1 cellular context compared by ENCODE assay signal in genomic region chr17:6786618-6787017, GRCh38.
TF ChIP-seq lines count a peak whose summit lies in the region.

No MANE protein-coding gene starts in this region.

TF ChIP-seq in endothelial cell of umbilical vein, 7 proteins besides CTCF, POLR2A, EP300 and RAD21:
- peak; percentile 89 for TF ChIP-seq JUN (IDR thresholded peaks at IDR 0.05; ENCODE audit: borderline replicate concordance, insufficient read depth, insufficient read length, low read depth)
- TF ChIP-seq GATA2 (IDR thresholded peaks at IDR 0.05; ENCODE audit: insufficient read depth, insufficient read length, low read depth, low read length), result no peak
- peak; percentile 43 for TF ChIP-seq FOS (IDR thresholded peaks at IDR 0.05; ENCODE audit: borderline replicate concordance, insufficient read depth, low read length)
